Comparison of ENCODE assay signal across 26 cellular contexts in genomic region chr7:2010551-2011265, GRCh38.
DNase-seq lines count a peak whose midpoint lies in the region; ATAC-seq, FAIRE-seq and TF ChIP-seq lines count a peak whose summit lies in the region.
"Had no signal": no experiment of that assay in that cellular context is flagged by ENCODE, and none has a peak within 500 bp of the region (broad histone marks: within the 10 kb centered on the region; RNA-seq: fewer than 3 reads in every experiment).

No MANE protein-coding gene starts in this region.

- no peaks in the 10 kb centered on the region for H3K27me3 Mint-ChIP-seq in activated naive CD8-positive, alpha-beta T cell treated with anti-CD3 and anti-CD28 coated beads, Interleukin-2, amount 10 ng/mL, durations not matched to agents 7 days and 5 days
- no peaks in the 10 kb centered on the region for H3K27me3 Mint-ChIP-seq in activated naive CD8-positive, alpha-beta T cell treated with anti-CD3 and anti-CD28 coated beads for 36 hours
- H3K27me3 Mint-ChIP-seq in chondrocyte (ENCODE audit: low read depth), result no peaks in the 10 kb centered on the region
- H3K27me3 Mint-ChIP-seq: activated CD4-positive, alpha-beta memory T cell treated with anti-CD3 and anti-CD28 coated beads for 36 hours; activated naive CD4-positive, alpha-beta T cell treated with anti-CD3 and anti-CD28 coated beads, Interleukin-2, amount 50 U/mL, for 24 hours; activated T-cell treated with anti-CD3 and anti-CD28 coated beads, Interleukin-2, amount 50 U/mL, for 24 hours had no signal

- H3K9ac ChIP-seq in kidney (ENCODE audit: low read length in 2 of 2), result no peak overlapping the region
- H3K9ac ChIP-seq: KMS-11 had no signal

- no peaks in the 10 kb centered on the region for H3K9me3 ChIP-seq in kidney (ENCODE audit: control insufficient read depth in 1 of 2, low read length in 2 of 2)
- H3K9me3 ChIP-seq in spleen, result no peaks in the 10 kb centered on the region
- no peaks in the 10 kb centered on the region for H3K9me3 ChIP-seq in Peyer's patch
- H3K9me3 ChIP-seq: vagina had no signal

- POLR2A ChIA-PET in activated naive CD8-positive, alpha-beta T cell treated with anti-CD3 and anti-CD28 coated beads, Interleukin-2, amount 10 ng/mL, durations not matched to agents 7 days and 5 days (lab: Charles Lee), result no interaction called here

- TF ChIP-seq CTCF in chondrocyte (IDR thresholded peaks at IDR 0.05) (no peak), kidney (IDR thresholded peaks at IDR 0.05; ENCODE audit: borderline replicate concordance, extremely low read depth, insufficient read depth) (no peak), spleen (IDR thresholded peaks at IDR 0.05 in 8 of 11, conservative IDR thresholded peaks at IDR 0.05 in 3 of 11) (no peak), Peyer's patch (IDR thresholded peaks at IDR 0.05) (no peak)

- intact Hi-C loops in kidney (cut with DNase I), result no loop called here
- intact Hi-C loops in spleen (cut with DNase I; ENCODE audit: low total_unique reads), result no loop called here

- H3K36me3 ChIP-seq in kidney (ENCODE audit: control insufficient read depth in 1 of 2, insufficient read depth in 2 of 2, low read length in 2 of 2), result no peaks in the 10 kb centered on the region
- H3K36me3 ChIP-seq in spleen, result peaks cover 0 to 50% (median 12%) of the 10 kb centered on the region in 6 donors
- no peaks in the 10 kb centered on the region for H3K36me3 ChIP-seq in Peyer's patch
- H3K36me3 ChIP-seq: vagina had no signal

- peak; percentile 19 for DNase-seq in activated naive CD8-positive, alpha-beta T cell treated with anti-CD3 and anti-CD28 coated beads, Interleukin-2, amount 10 ng/mL, durations not matched to agents 7 days and 5 days
- no peak for DNase-seq in activated naive CD8-positive, alpha-beta T cell treated with anti-CD3 and anti-CD28 coated beads for 36 hours
- DNase-seq in chondrocyte (ENCODE audit: low spot score) (peak; percentile 46), kidney (peak; percentile 43), spleen (peak; percentile 64), NCI-H748 treated with DMSO at 0.1 percent for 48 hours (lab: John Stamatoyannopoulos, UW) (no peak), Peyer's patch (no peak)
- DNase-seq: activated CD4-positive, alpha-beta memory T cell treated with anti-CD3 and anti-CD28 coated beads for 36 hours; activated CD4-positive, CD25-positive, alpha-beta regulatory T cell; activated T-cell treated with anti-CD3 and anti-CD28 coated beads, Interleukin-2, amount 50 U/mL, for 24 hours; effector CD4-positive, alpha-beta T cell; foreskin keratinocyte; NCI-H146; NCI-H526; RPMI8226; stimulated activated CD4-positive, alpha-beta T cell treated with anti-CD3 and anti-CD28 coated beads, Interleukin-1b, Interleukin-23, amount 100 ng/mL, for 48 hours; T1000 had no signal

- H3K4me3 Mint-ChIP-seq in activated naive CD8-positive, alpha-beta T cell treated with anti-CD3 and anti-CD28 coated beads, Interleukin-2, amount 10 ng/mL, durations not matched to agents 7 days and 5 days, result no peak overlapping the region
- no peak overlapping the region for H3K4me3 Mint-ChIP-seq in activated naive CD8-positive, alpha-beta T cell treated with anti-CD3 and anti-CD28 coated beads for 36 hours
- H3K4me3 Mint-ChIP-seq in chondrocyte (ENCODE audit: unreplicated experiment), result no peak overlapping the region
- H3K4me3 Mint-ChIP-seq: activated CD4-positive, alpha-beta memory T cell treated with anti-CD3 and anti-CD28 coated beads for 36 hours; activated naive CD4-positive, alpha-beta T cell treated with anti-CD3 and anti-CD28 coated beads, Interleukin-2, amount 50 U/mL, for 24 hours; activated T-cell treated with anti-CD3 and anti-CD28 coated beads, Interleukin-2, amount 50 U/mL, for 24 hours; stimulated activated effector memory CD8-positive, alpha-beta T cell treated with anti-CD3 and anti-CD28 coated beads, Interleukin-12 subunit alpha, Interleukin-12 subunit beta, amount 100 ng/mL, for 72 hours had no signal

- no peak overlapping the region for H3K27ac Mint-ChIP-seq in activated naive CD8-positive, alpha-beta T cell treated with anti-CD3 and anti-CD28 coated beads, Interleukin-2, amount 10 ng/mL, durations not matched to agents 7 days and 5 days
- H3K27ac Mint-ChIP-seq in activated naive CD8-positive, alpha-beta T cell treated with anti-CD3 and anti-CD28 coated beads for 36 hours, result no peak overlapping the region
- no peak overlapping the region for H3K27ac Mint-ChIP-seq in chondrocyte (ENCODE audit: unreplicated experiment)
- H3K27ac Mint-ChIP-seq: activated CD4-positive, alpha-beta memory T cell treated with anti-CD3 and anti-CD28 coated beads for 36 hours; activated naive CD4-positive, alpha-beta T cell treated with anti-CD3 and anti-CD28 coated beads, Interleukin-2, amount 50 U/mL, for 24 hours; activated T-cell treated with anti-CD3 and anti-CD28 coated beads, Interleukin-2, amount 50 U/mL, for 24 hours; stimulated activated effector memory CD8-positive, alpha-beta T cell treated with anti-CD3 and anti-CD28 coated beads, Interleukin-12 subunit alpha, Interleukin-12 subunit beta, amount 100 ng/mL, for 72 hours had no signal

- no peak overlapping the region for H3K27ac ChIP-seq in kidney (ENCODE audit: low read depth in 2 of 2, low read length in 2 of 2)
- H3K27ac ChIP-seq in spleen, result no peak overlapping the region
- H3K27ac ChIP-seq in Peyer's patch, result no peak overlapping the region
- H3K27ac ChIP-seq: C4-2B, foreskin keratinocyte, KMS-11, vagina had no signal

- no peaks in the 10 kb centered on the region for H3K4me1 Mint-ChIP-seq in activated naive CD8-positive, alpha-beta T cell treated with anti-CD3 and anti-CD28 coated beads, Interleukin-2, amount 10 ng/mL, durations not matched to agents 7 days and 5 days
- no peaks in the 10 kb centered on the region for H3K4me1 Mint-ChIP-seq in activated naive CD8-positive, alpha-beta T cell treated with anti-CD3 and anti-CD28 coated beads for 36 hours
- H3K4me1 Mint-ChIP-seq in chondrocyte (ENCODE audit: low read depth), result peaks cover 8% of the 10 kb centered on the region
- H3K4me1 Mint-ChIP-seq: activated naive CD4-positive, alpha-beta T cell treated with anti-CD3 and anti-CD28 coated beads, Interleukin-2, amount 50 U/mL, for 24 hours had no signal

- no peaks in the 10 kb centered on the region for H3K9me3 Mint-ChIP-seq in activated naive CD8-positive, alpha-beta T cell treated with anti-CD3 and anti-CD28 coated beads, Interleukin-2, amount 10 ng/mL, durations not matched to agents 7 days and 5 days
- no peaks in the 10 kb centered on the region for H3K9me3 Mint-ChIP-seq in activated naive CD8-positive, alpha-beta T cell treated with anti-CD3 and anti-CD28 coated beads for 36 hours
- no peaks in the 10 kb centered on the region for H3K9me3 Mint-ChIP-seq in chondrocyte (ENCODE audit: low read depth)
- H3K9me3 Mint-ChIP-seq: activated CD4-positive, alpha-beta memory T cell treated with anti-CD3 and anti-CD28 coated beads for 36 hours; activated naive CD4-positive, alpha-beta T cell treated with anti-CD3 and anti-CD28 coated beads, Interleukin-2, amount 50 U/mL, for 24 hours; activated T-cell treated with anti-CD3 and anti-CD28 coated beads, Interleukin-2, amount 50 U/mL, for 24 hours; stimulated activated effector memory CD8-positive, alpha-beta T cell treated with anti-CD3 and anti-CD28 coated beads, Interleukin-12 subunit alpha, Interleukin-12 subunit beta, amount 100 ng/mL, for 72 hours had no signal

- no peak for ATAC-seq in activated naive CD8-positive, alpha-beta T cell treated with anti-CD3 and anti-CD28 coated beads, Interleukin-2, amount 10 ng/mL, durations not matched to agents 7 days and 5 days (ENCODE audit: low read depth)
- no peak for ATAC-seq in GM18511 (IDR thresholded peaks at IDR 0.05; ENCODE audit: unreplicated experiment)
- ATAC-seq: foreskin keratinocyte; HCT116; stimulated activated effector memory CD8-positive, alpha-beta T cell treated with anti-CD3 and anti-CD28 coated beads, Interleukin-12 subunit alpha, Interleukin-12 subunit beta, amount 100 ng/mL, for 72 hours had no signal

- H3K4me1 ChIP-seq in kidney (ENCODE audit: control insufficient read depth in 1 of 2, insufficient read depth in 1 of 2, low read depth in 1 of 2, low read length in 2 of 2) (no peaks in the 10 kb centered on the region), spleen (peaks cover 0 to 26% (median 11%) of the 10 kb centered on the region in 6 donors), Peyer's patch (no peaks in the 10 kb centered on the region)
- H3K4me1 ChIP-seq: foreskin keratinocyte had no signal

- WGBS in spleen, 5 donors, result 89 to 96% (median 91%) methylated on average over 28 to 29 of the region's 29 CpGs

- H3K4me3 ChIP-seq in kidney (ENCODE audit: low read length in 2 of 2), result no peak overlapping the region
- H3K4me3 ChIP-seq in spleen, result no peak overlapping the region
- H3K4me3 ChIP-seq in Peyer's patch, result no peak overlapping the region
- H3K4me3 ChIP-seq: vagina had no signal

- TF ChIP-seq POLR2A in spleen (IDR thresholded peaks at IDR 0.05), result no peak
- no peak for TF ChIP-seq POLR2A in Peyer's patch (IDR thresholded peaks at IDR 0.05)

- FAIRE-seq in kidney (lab: Jason Lieb, UNC), result no peak
- FAIRE-seq: astrocyte, G401.6 had no signal

- H3K27me3 ChIP-seq in spleen (replicated peaks in 1 of 7) (no peaks in the 10 kb centered on the region), Peyer's patch (no peaks in the 10 kb centered on the region)
- H3K27me3 ChIP-seq: foreskin keratinocyte, vagina had no signal

- H3K36me3 Mint-ChIP-seq in activated naive CD8-positive, alpha-beta T cell treated with anti-CD3 and anti-CD28 coated beads, Interleukin-2, amount 10 ng/mL, durations not matched to agents 7 days and 5 days, result peaks cover 2% of the 10 kb centered on the region
- no peaks in the 10 kb centered on the region for H3K36me3 Mint-ChIP-seq in activated naive CD8-positive, alpha-beta T cell treated with anti-CD3 and anti-CD28 coated beads for 36 hours
- H3K36me3 Mint-ChIP-seq in chondrocyte (ENCODE audit: low read depth), result peaks cover 2% of the 10 kb centered on the region
- H3K36me3 Mint-ChIP-seq: activated CD4-positive, alpha-beta memory T cell treated with anti-CD3 and anti-CD28 coated beads for 36 hours had no signal

Comparison
In these comparisons a context has a peak if more than half of its experiments do, and no peak if none do; other contexts are left out.
1. DNase-seq: peak in activated naive CD8-positive, alpha-beta T cell treated with anti-CD3 and anti-CD28 coated beads, Interleukin-2, amount 10 ng/mL, durations not matched to agents 7 days and 5 days (single experiment), chondrocyte (single experiment), kidney (single experiment) and spleen (single experiment); none in activated naive CD8-positive, alpha-beta T cell treated with anti-CD3 and anti-CD28 coated beads for 36 hours (single experiment), NCI-H748 treated with DMSO at 0.1 percent for 48 hours (single experiment) and Peyer's patch (0 of 3).